23 cellular contexts compared by ENCODE assay signal in genomic region chr16:7746971-7747370, GRCh38.
"Had no signal": no experiment of that assay in that cellular context is flagged by ENCODE, and none has a peak within 500 bp of the region (broad histone marks: within the 10 kb centered on the region; RNA-seq: fewer than 3 reads in every experiment).

No MANE protein-coding gene starts in this region.

- H3K36me3 ChIP-seq: MG63, Peyer's patch, SJCRH30 had no signal

- H3K4me3 ChIP-seq: MG63, Peyer's patch, SJCRH30 had no signal

- H3K9ac ChIP-seq: SK-N-SH had no signal

- H3K27me3 ChIP-seq: MG63, Peyer's patch, SJCRH30 had no signal

- H3K9me3 ChIP-seq: MG63, Peyer's patch, SJCRH30, SK-N-SH had no signal

- H3K4me2 ChIP-seq: SK-N-SH had no signal

- H3K27ac ChIP-seq: Peyer's patch, RWPE1, SJCRH30, VCaP had no signal

- DNase-seq: activated CD4-positive, alpha-beta T cell treated with anti-CD3 and anti-CD28 coated beads for 36 hours; activated CD8-positive, alpha-beta memory T cell treated with anti-CD3 and anti-CD28 coated beads, Interleukin-2, amount 50 U/mL, for 4 hours; activated CD8-positive, alpha-beta T cell treated with anti-CD3 and anti-CD28 coated beads for 36 hours; activated gamma-delta T cell treated with Interleukin-2 at 50 U/mL for 16 hours; activated naive CD4-positive, alpha-beta T cell treated with anti-CD3 and anti-CD28 coated beads, Interleukin-2, amount 10 ng/mL, durations not matched to agents 7 days and 5 days; activated naive CD8-positive, alpha-beta T cell treated with anti-CD3 and anti-CD28 coated beads for 36 hours; activated T-cell treated with anti-CD3 and anti-CD28 coated beads, Interleukin-2, amount 50 U/mL, for 72 hours; MG63; MV-4-11; NCI-H1092 treated with DMSO at 0.1 percent for 48 hours; NCI-H1436 treated with DMSO at 0.1 percent for 48 hours; NCI-H1930; NCI-H2171 treated with DMSO at 0.1 percent for 48 hours; NCI-H226; NCI-H510A; NCI-H526 treated with DMSO at 0.1 percent for 48 hours; Peyer's patch; Right ventricle myocardium superior; SJCRH30; SK-N-SH; T-helper 1 cell had no signal

- H3K4me1 ChIP-seq: Peyer's patch, SJCRH30 had no signal
